8 cellular contexts compared by ENCODE assay signal in genomic region chr17:27632766-27633165, GRCh38. TPM values are rescaled to one million over a fixed set of nuclear protein-coding genes. Genes with fewer than 3 reads are reported as not detected.
DNase-seq lines count a peak whose midpoint lies in the region; ATAC-seq, FAIRE-seq and TF ChIP-seq lines count a peak whose summit lies in the region.
"Not testable (repeated sequence)": the region's sequence is repeated elsewhere in the genome, so short reads cannot be mapped to it uniquely, and the experiment has no call there.

No MANE protein-coding gene starts in this region.

- CTCF ChIA-PET in activated B cell treated with CpG ODN at 0.5 μM for 24 hours (lab: Charles Lee), result interaction anchor here (0.8 to 1.4 kb wide), 3 partner anchors 20 to 396 kb away, joined by 3 to 4 read pairs (median 3); no protein-coding TSS in a partner anchor
- CTCF ChIA-PET in K562 (lab: Yijun Ruan, JAX; ENCODE audit: low intra/inter-chr PET ratio), result not testable (repeated sequence)

- H3K36me3 ChIP-seq in K562 (ENCODE audit: control insufficient read depth, insufficient read depth, low read length); suprapubic skin: not testable (repeated sequence)

- not testable (repeated sequence) for H4K20me1 ChIP-seq in K562 (replicated peaks; ENCODE audit: control insufficient read depth, insufficient read depth, low read length)

- H3K36me3 Mint-ChIP-seq in activated B cell treated with CpG ODN at 0.5 μM for 24 hours (ENCODE audit: low read depth), result not testable (repeated sequence)

- not testable (repeated sequence) for TF ChIP-seq CTCF in HFF-Myc (IDR thresholded peaks at IDR 0.05; ENCODE audit: low read depth, low read length, missing control alignments); activated B cell treated with CpG ODN at 0.5 μM for 24 hours (IDR thresholded peaks at IDR 0.05); K562 (IDR thresholded peaks at IDR 0.05 in 2 of 3, conservative IDR thresholded peaks at IDR 0.05 in 1 of 3; ENCODE audit: insufficient read depth in 2 of 3, low read depth in 1 of 3, low read length in 3 of 3); fibroblast of pulmonary artery (IDR thresholded peaks at IDR 0.05; ENCODE audit: low read length, missing control alignments); omental fat pad (IDR thresholded peaks at IDR 0.05); suprapubic skin (IDR thresholded peaks at IDR 0.05)

- peak overlapping the region; percentile 67; the same call in 1 of the 3 replicates for H3K27ac ChIP-seq in K562 (ENCODE audit: extremely low read depth, low read depth, low read length)
- peak overlapping the region; percentile 55 for H3K27ac ChIP-seq in suprapubic skin

- not testable (repeated sequence) for H3K9me1 ChIP-seq in K562 (ENCODE audit: control insufficient read depth, insufficient read depth, low read length)

- not testable (repeated sequence) for TF ChIP-seq EP300 in K562 (IDR thresholded peaks at IDR 0.05; ENCODE audit: low read length); suprapubic skin (IDR thresholded peaks at IDR 0.05)

- peak overlapping the region; percentile 96 for H3K4me3 Mint-ChIP-seq in activated B cell treated with CpG ODN at 0.5 μM for 24 hours

- FAIRE-seq in K562 (lab: Jason Lieb, UNC), result not testable (repeated sequence)

- H3K4me2 ChIP-seq in K562 (ENCODE audit: insufficient read depth, low read length), result not testable (repeated sequence)

- POLR2A ChIA-PET in activated B cell treated with CpG ODN at 0.5 μM for 24 hours (lab: Charles Lee) (interaction anchor here (1.2 kb wide), 1 partner anchor 28 kb away, joined by 5 read pairs; no protein-coding TSS in a partner anchor), K562 (lab: Yijun Ruan, JAX) (interaction anchor here (0.5 to 1.5 kb wide), 2 partner anchors 8 to 25 kb away, joined by 3 to 4 read pairs; no protein-coding TSS in a partner anchor)

- not testable (repeated sequence) for BruUV-seq in K562 (replicated peaks; lab: Mats Ljungman, UMichigan)

- TF ChIP-seq RAD21 in K562 (CRISPR knock-in tag; conservative IDR thresholded peaks at IDR 0.05 in 1 of 2, IDR thresholded peaks at IDR 0.05 in 1 of 2), result not testable (repeated sequence)

- DNase-seq in Ammon's horn (ENCODE audit: low spot score) (peak; percentile 85), HFF-Myc (ENCODE audit: extremely low read depth, low read depth) (peak; percentile 16), fibroblast of pulmonary artery (ENCODE audit: low read depth) (peak; percentile 87), suprapubic skin (ENCODE audit: low spot score in 2 of 2) (peak; percentile 87 to 88)
- DNase-seq in activated B cell treated with CpG ODN at 0.5 μM for 24 hours; K562 (ENCODE audit: extremely low read depth in 1 of 4, low spot score in 3 of 4); left lobe of liver (ENCODE audit: low spot score); omental fat pad (ENCODE audit: low spot score): not testable (repeated sequence)

- not testable (repeated sequence) for H3K4me3 ChIP-seq in HFF-Myc (replicated peaks; ENCODE audit: low read depth, low read length); K562; fibroblast of pulmonary artery (replicated peaks; ENCODE audit: low read depth, low read length); suprapubic skin

- H3K9ac ChIP-seq in K562 (ENCODE audit: insufficient read depth in 1 of 2, low read depth in 2 of 2, low read length in 2 of 2), result peak overlapping the region; percentile 49 to 77; a peak in 2 of 4 replicates

- intact Hi-C loops in activated B cell treated with CpG ODN at 0.5 μM for 24 hours (cut with micrococcal nuclease), result loop anchor here (5.0 kb wide), 2 partner anchors 160 to 410 kb away; partner anchors contain the start of gene NLK
- intact Hi-C loops in K562 (cut with micrococcal nuclease), result not testable (repeated sequence)

- in situ Hi-C loops in K562 (cut with MboI), result not testable (repeated sequence)

- whole genome bisulfite sequencing in K562 (ENCODE audit: insufficient coverage, low coverage, missing lambda C conversion rate), result 52% methylated on average over 9 of the region's 9 CpGs
- 31% methylated on average over 6 of the region's 9 CpGs for WGBS in suprapubic skin

- peaks cover 56% of the 10 kb centered on the region for H3K4me1 Mint-ChIP-seq in activated B cell treated with CpG ODN at 0.5 μM for 24 hours

- H3K27ac Mint-ChIP-seq in activated B cell treated with CpG ODN at 0.5 μM for 24 hours, result not testable (repeated sequence)

- not testable (repeated sequence) for H3K9me3 ChIP-seq in K562 (replicated peaks; ENCODE audit: control insufficient read depth, insufficient read depth, low read depth, low read length); suprapubic skin

- peaks cover 34 to 35% of the 10 kb centered on the region in 2 experiments for H3K4me1 ChIP-seq in K562 (replicated peaks in 1 of 2; ENCODE audit: control insufficient read depth in 2 of 2, insufficient read depth in 2 of 2, low read length in 2 of 2)
- peaks cover 49% of the 10 kb centered on the region for H3K4me1 ChIP-seq in suprapubic skin

- ATAC-seq in activated B cell treated with CpG ODN at 0.5 μM for 24 hours (ENCODE audit: low read depth); K562: not testable (repeated sequence)
- ATAC-seq in left lobe of liver, result peak; percentile 71
- ATAC-seq in omental fat pad (ENCODE audit: low FRiP score), result peak; percentile 63

- H3K27me3 ChIP-seq in K562 (ENCODE audit: control insufficient read depth in 2 of 2, insufficient read depth in 2 of 2, low read length in 2 of 2); suprapubic skin: not testable (repeated sequence)

- H3K9me3 Mint-ChIP-seq in activated B cell treated with CpG ODN at 0.5 μM for 24 hours, result not testable (repeated sequence)

- not testable (repeated sequence) for H3K79me2 ChIP-seq in K562 (ENCODE audit: control insufficient read depth, insufficient read depth, low read length)

- H2AFZ ChIP-seq in K562 (ENCODE audit: low read depth, low read length), result peak overlapping the region; percentile 54

- TF ChIP-seq POLR2A in K562 (conservative IDR thresholded peaks at IDR 0.05); suprapubic skin (IDR thresholded peaks at IDR 0.05): not testable (repeated sequence)

- H3K27me3 Mint-ChIP-seq in activated B cell treated with CpG ODN at 0.5 μM for 24 hours, result not testable (repeated sequence)

RNA-seq across cellular contexts. Expression of gene LGALS9, which starts 1.8 kb away (rescaled TPM):
- total RNA-seq in activated B cell treated with CpG ODN at 0.5 μM for 24 hours, result 76.8 and 79.9 TPM in 2 replicates
- total RNA-seq in K562 (2011; cell fraction: chromatin; rRNA removed; ENCODE audit: low replicate concordance), result 22.6 and 54.0 TPM in 2 replicates
- 22.5 and 24.7 TPM in 2 replicates for total RNA-seq in K562 (2011; cell fraction: nucleolus; rRNA removed)
- total RNA-seq in K562 (2011; cell fraction: nucleoplasm; rRNA removed), result 26.1 and 40.6 TPM in 2 replicates
- 2.8 and 3.0 TPM in 2 replicates for total RNA-seq in K562 (2014; rRNA removed)
- total RNA-seq in K562 (2014; rRNA removed; fragmentation: Illumina TruSeq; extraction: Trizol), result 1.7 and 2.0 TPM in 2 replicates
- 3.7 and 4.8 TPM in 2 replicates for total RNA-seq in K562 (2015; rRNA removed; fragmentation: Illumina TruSeq; extraction: Trizol)
- 4.6 and 5.0 TPM in 2 replicates for total RNA-seq in K562 (2021)
- polyA plus RNA-seq in K562 (2011; rRNA removed), result 1.5 and 7.3 TPM in 2 replicates
- polyA plus RNA-seq in K562 (2011; cell fraction: cytosol; rRNA removed), result 3.5 and 4.4 TPM in 2 replicates
- 11.1 and 15.7 TPM in 2 replicates for polyA plus RNA-seq in K562 (2011; cell fraction: nucleus; rRNA removed)
- 9.1 and 14.2 TPM in 2 replicates for polyA plus RNA-seq in K562 (2012)
- 3.8 and 5.8 TPM in 2 replicates for polyA plus RNA-seq in K562 (2014; fragmentation: Illumina TruSeq; extraction: Trizol)
- polyA plus RNA-seq in K562 (2014; fragmentation: Nextera tagmentation; extraction: Ambion mirVana), result under 1 TPM; 0.45 to 0.77 TPM
- polyA plus RNA-seq in K562 (2014; rRNA removed), result 5.6 and 6.9 TPM in 2 replicates
- 3.0 and 4.4 TPM in 2 replicates for polyA minus RNA-seq in K562 (2011; rRNA and poly(A)+ RNA removed)
- polyA minus RNA-seq in K562 (2011; cell fraction: cytosol; rRNA and poly(A)+ RNA removed), result 1.9 and 2.5 TPM in 2 replicates
- 3.1 and 7.2 TPM in 2 replicates for polyA minus RNA-seq in K562 (2011; cell fraction: nucleus; rRNA and poly(A)+ RNA removed)
- total RNA-seq in left lobe of liver, result 12.0 TPM
- total RNA-seq in omental fat pad, result 100 to 1,000 TPM in 1 of 4 donors, 10 to 100 TPM in 3; 36.3 to 172 (median 54.3) TPM
- total RNA-seq in suprapubic skin, result 10 to 100 TPM in 2 of 4 donors, 1 to 10 TPM in 2; 9.5 to 10.6 (median 10.1) TPM
